10 cellular contexts compared by ENCODE assay signal in genomic region chr7:89517815-89518214, GRCh38.
"Had no signal": no experiment of that assay in that cellular context is flagged by ENCODE, and none has a peak within 500 bp of the region (broad histone marks: within the 10 kb centered on the region; RNA-seq: fewer than 3 reads in every experiment).

No MANE protein-coding gene starts in this region.

- H3K4me2 ChIP-seq: GM23338 had no signal

- H2AFZ ChIP-seq: GM23338 had no signal

- H3K27ac ChIP-seq: HL-60 had no signal

- DNase-seq: H9, HCEC 1CT, Kasumi-1, KG1 had no signal

- FAIRE-seq: H1, H54, HTR-8/SVneo, K562 had no signal

- H3K4me3 ChIP-seq: GM23338, K562 had no signal

- ATAC-seq: GM23338, K562 had no signal
